Comparison of ENCODE assay signal across 9 cellular contexts in genomic region chr11:102046841-102047240, GRCh38. TPM values are rescaled to one million over a fixed set of nuclear protein-coding genes. Genes with fewer than 3 reads are reported as not detected.
DNase-seq lines count a peak whose midpoint lies in the region; ATAC-seq and TF ChIP-seq lines count a peak whose summit lies in the region.
"Had no signal": no experiment of that assay in that cellular context is flagged by ENCODE, and none has a peak within 500 bp of the region (broad histone marks: within the 10 kb centered on the region; RNA-seq: fewer than 3 reads in every experiment).

No MANE protein-coding gene starts in this region.

- no peak for DNase-seq in activated naive CD4-positive, alpha-beta T cell treated with anti-CD3 and anti-CD28 coated beads for 36 hours
- DNase-seq in activated naive CD4-positive, alpha-beta T cell treated with anti-CD3 and anti-CD28 coated beads, Interleukin-2, amount 50 U/mL, for 72 hours (ENCODE audit: low spot score in 2 of 2), result no peak
- DNase-seq in cardiac fibroblast (ENCODE audit: low read depth in 2 of 2), result no peak
- DNase-seq in memory B cell (ENCODE audit: low spot score in 2 of 2), result no peak
- DNase-seq in type B pancreatic cell (ENCODE audit: extremely low spot score, unreplicated experiment), result no peak
- no peak for DNase-seq in HUDEP-2 (lab: John Stamatoyannopoulos, UW; ENCODE audit: unreplicated experiment in 76 of 76)
- no peak for DNase-seq in NCI-H524 treated with DMSO at 0.1 percent for 48 hours (lab: John Stamatoyannopoulos, UW)

- CTCF ChIA-PET in activated naive CD4-positive, alpha-beta T cell treated with anti-CD3 and anti-CD28 coated beads for 36 hours (lab: Charles Lee), result interaction anchor here (0.6 kb wide), 1 partner anchor 187 kb away, joined by 3 read pairs; no protein-coding TSS in a partner anchor

- H3K4me3 ChIP-seq in cardiac fibroblast (replicated peaks in 1 of 2; ENCODE audit: low read depth in 2 of 2, low read length in 2 of 2), result peak overlapping the region; percentile 58 to 65

- TF ChIP-seq CTCF in cardiac fibroblast (IDR thresholded peaks at IDR 0.05; ENCODE audit: low read depth, low read length) (no peak), type B pancreatic cell (conservative IDR thresholded peaks at IDR 0.05) (no peak)

- H3K4me3 Mint-ChIP-seq in activated naive CD4-positive, alpha-beta T cell treated with anti-CD3 and anti-CD28 coated beads for 36 hours, result peak overlapping the region; percentile 58
- H3K4me3 Mint-ChIP-seq in memory B cell (peak overlapping the region; percentile 73), type B pancreatic cell (peak overlapping the region; percentile 88)

- H3K36me3 Mint-ChIP-seq in activated naive CD4-positive, alpha-beta T cell treated with anti-CD3 and anti-CD28 coated beads for 36 hours (ENCODE audit: low read depth), result no peaks in the 10 kb centered on the region
- peaks cover 0 to 6% of the 10 kb centered on the region in 2 donors for H3K36me3 Mint-ChIP-seq in activated naive CD4-positive, alpha-beta T cell treated with anti-CD3 and anti-CD28 coated beads, Interleukin-2, amount 50 U/mL, for 72 hours
- H3K36me3 Mint-ChIP-seq in memory B cell, result no peaks in the 10 kb centered on the region
- no peaks in the 10 kb centered on the region for H3K36me3 Mint-ChIP-seq in type B pancreatic cell
- H3K36me3 Mint-ChIP-seq: CD4-positive, CD25-positive, alpha-beta regulatory T cell had no signal

- H3K4me1 Mint-ChIP-seq in activated naive CD4-positive, alpha-beta T cell treated with anti-CD3 and anti-CD28 coated beads for 36 hours (ENCODE audit: low read depth), result peaks cover 8% of the 10 kb centered on the region
- H3K4me1 Mint-ChIP-seq in memory B cell, result peaks cover 3% of the 10 kb centered on the region
- H3K4me1 Mint-ChIP-seq in type B pancreatic cell (ENCODE audit: unreplicated experiment), result peaks cover 5% of the 10 kb centered on the region

- no peak overlapping the region for H3K27ac Mint-ChIP-seq in activated naive CD4-positive, alpha-beta T cell treated with anti-CD3 and anti-CD28 coated beads for 36 hours
- no peak overlapping the region for H3K27ac Mint-ChIP-seq in activated naive CD4-positive, alpha-beta T cell treated with anti-CD3 and anti-CD28 coated beads, Interleukin-2, amount 50 U/mL, for 72 hours
- H3K27ac Mint-ChIP-seq in memory B cell (no peak overlapping the region), type B pancreatic cell (no peak overlapping the region)
- H3K27ac Mint-ChIP-seq: CD4-positive, CD25-positive, alpha-beta regulatory T cell had no signal

- H3K27me3 Mint-ChIP-seq in activated naive CD4-positive, alpha-beta T cell treated with anti-CD3 and anti-CD28 coated beads for 36 hours (ENCODE audit: low read depth), result peaks cover 28% of the 10 kb centered on the region
- H3K27me3 Mint-ChIP-seq in memory B cell (peaks cover 16% of the 10 kb centered on the region), type B pancreatic cell (no peaks in the 10 kb centered on the region)

- H3K9me3 Mint-ChIP-seq in activated naive CD4-positive, alpha-beta T cell treated with anti-CD3 and anti-CD28 coated beads for 36 hours, result no peaks in the 10 kb centered on the region
- no peaks in the 10 kb centered on the region for H3K9me3 Mint-ChIP-seq in activated naive CD4-positive, alpha-beta T cell treated with anti-CD3 and anti-CD28 coated beads, Interleukin-2, amount 50 U/mL, for 72 hours
- H3K9me3 Mint-ChIP-seq in memory B cell (peaks cover 3% of the 10 kb centered on the region), type B pancreatic cell (no peaks in the 10 kb centered on the region)

- intact Hi-C loops in activated naive CD4-positive, alpha-beta T cell treated with anti-CD3 and anti-CD28 coated beads for 36 hours (cut with micrococcal nuclease), result no loop called here

- no peak for ATAC-seq in activated naive CD4-positive, alpha-beta T cell treated with anti-CD3 and anti-CD28 coated beads, Interleukin-2, amount 50 U/mL, for 72 hours
- ATAC-seq in memory B cell (ENCODE audit: low read depth) (no peak), HG03521 (IDR thresholded peaks at IDR 0.05; ENCODE audit: unreplicated experiment) (no peak)

RNA-seq across cellular contexts. Expression of gene CFAP300, which starts 0.4 kb away (rescaled TPM):
- total RNA-seq in activated naive CD4-positive, alpha-beta T cell treated with anti-CD3 and anti-CD28 coated beads for 36 hours, result not detected
- total RNA-seq in activated naive CD4-positive, alpha-beta T cell treated with anti-CD3 and anti-CD28 coated beads, Interleukin-2, amount 50 U/mL, for 72 hours, result not detected
- total RNA-seq in type B pancreatic cell (ENCODE audit: low replicate concordance), result 2.3 and 4.1 TPM in 2 replicates
- total RNA-seq: CD4-positive, CD25-positive, alpha-beta regulatory T cell had no signal
